Comparison of ENCODE assay signal across 19 cellular contexts in the genomic region with DNA sequence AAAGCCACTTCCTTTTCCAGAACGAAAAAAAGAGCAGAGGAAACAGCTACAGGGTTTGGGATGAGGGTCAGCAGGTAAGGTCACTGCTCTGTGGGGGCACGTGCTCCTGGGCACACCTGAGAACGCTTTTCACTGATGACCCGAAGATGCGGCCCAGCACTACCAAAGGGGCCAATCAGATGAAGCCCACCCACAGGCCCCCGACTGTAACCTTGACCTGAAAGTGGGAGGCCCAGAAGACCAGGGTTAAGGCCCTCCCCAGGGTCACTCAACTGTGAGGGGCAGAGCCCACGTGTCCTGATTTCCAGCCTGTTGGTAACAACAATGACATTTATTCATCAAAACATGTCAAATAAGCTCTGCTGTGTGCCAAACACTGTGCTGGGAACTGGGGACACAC.
"Had no signal": no experiment of that assay in that cellular context is flagged by ENCODE, and none has a peak within 500 bp of the region (broad histone marks: within the 10 kb centered on the region; RNA-seq: fewer than 3 reads in every experiment).

No MANE protein-coding gene starts in this region.

- H3K9me3 ChIP-seq: breast epithelium, Peyer's patch had no signal

- H3K36me3 ChIP-seq: breast epithelium, Peyer's patch had no signal

- H3K27me3 ChIP-seq: breast epithelium, Peyer's patch had no signal

- DNase-seq: activated CD4-positive, alpha-beta T cell treated with anti-CD3 and anti-CD28 coated beads, Interleukin-2, amount 50 U/mL, for 1 hour; activated CD4-positive, CD25-positive, alpha-beta regulatory T cell; activated CD8-positive, alpha-beta memory T cell treated with anti-CD3 and anti-CD28 coated beads, Interleukin-2, amount 50 U/mL, for 48 hours; activated CD8-positive, alpha-beta T cell treated with anti-CD3 and anti-CD28 coated beads for 36 hours; activated naive CD4-positive, alpha-beta T cell; activated T-cell treated with anti-CD3 and anti-CD28 coated beads, Interleukin-2, amount 50 U/mL, for 1 hour; KG1; NCI-H1105; NCI-H1436; NCI-H1694 treated with DMSO at 0.1 percent for 48 hours; NCI-H2029 treated with DMSO at 0.1 percent for 48 hours; NCI-H510A treated with DMSO at 0.1 percent for 48 hours; NCI-H69; Peyer's patch; SIG-M5; T-helper 17 cell; T-helper 9 cell had no signal

- ATAC-seq: activated CD8-positive, alpha-beta T cell treated with anti-CD3 and anti-CD28 coated beads for 36 hours; T-helper 17 cell had no signal

- H3K27ac ChIP-seq: breast epithelium, Peyer's patch, RWPE1 had no signal

- H3K4me1 ChIP-seq: breast epithelium, Peyer's patch had no signal

- H3K4me3 ChIP-seq: breast epithelium, Peyer's patch had no signal
